ENCODE assay signal across 29 cellular contexts in the genomic region with DNA sequence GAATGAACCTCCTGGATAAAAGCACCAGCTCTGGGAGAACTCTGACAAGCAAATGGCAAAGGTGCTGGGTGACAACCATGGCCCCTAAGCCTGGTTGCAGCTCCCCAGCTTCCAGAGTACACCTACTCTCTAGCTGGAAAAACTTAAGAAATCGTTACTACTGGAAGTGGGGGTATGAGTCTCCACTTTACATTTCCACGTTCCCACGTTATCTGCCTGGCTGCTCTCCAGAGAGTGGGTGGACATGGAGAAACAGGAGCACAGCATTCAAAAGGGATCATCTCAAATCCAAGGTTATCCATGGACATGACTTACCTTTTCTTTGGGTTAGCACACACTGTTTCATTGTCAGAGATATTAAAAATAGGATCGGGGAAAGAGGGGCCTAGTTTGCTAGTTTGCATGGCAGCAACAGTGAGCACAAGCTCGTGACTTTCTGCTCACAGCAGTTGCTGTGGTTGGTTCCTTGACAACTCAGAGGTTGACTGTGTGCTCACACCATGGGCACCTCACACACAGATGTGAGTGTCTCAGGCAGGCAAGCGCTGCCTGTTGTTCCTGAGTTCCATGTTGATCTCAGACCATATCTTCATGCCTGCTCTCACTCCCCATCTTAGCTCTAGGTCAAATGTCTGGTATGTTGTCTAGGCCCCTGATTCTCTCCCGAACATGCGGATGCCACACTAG. TPM values are rescaled to one million over a fixed set of nuclear protein-coding genes. Genes with fewer than 3 reads are reported as not detected.
DNase-seq lines count a peak whose midpoint lies in the region; ATAC-seq and TF ChIP-seq lines count a peak whose summit lies in the region.
"Had no signal": no experiment of that assay in that cellular context is flagged by ENCODE, and none has a peak within 500 bp of the region (broad histone marks: within the 10 kb centered on the region; RNA-seq: fewer than 3 reads in every experiment).

No MANE protein-coding gene starts in this region.

- 81% methylated on average over 6 of the region's 8 CpGs for WGBS in esophagus muscularis mucosa

- no peak overlapping the region for H3K9ac ChIP-seq in subcutaneous abdominal adipose tissue (ENCODE audit: low read length in 5 of 5)

- DNase-seq in activated CD4-positive, alpha-beta T cell treated with anti-CD3 and anti-CD28 coated beads, Interleukin-2, amount 10 ng/mL, durations not matched to agents 24 days and 14 days = peak; percentile 50
- DNase-seq in activated CD4-positive, alpha-beta T cell treated with anti-CD3 and anti-CD28 coated beads for 48 hours = no peak
- peak; percentile 51 for DNase-seq in OCI-LY7 (ENCODE audit: low spot score)
- no peak for DNase-seq in esophagus muscularis mucosa (ENCODE audit: extremely low spot score)
- DNase-seq in activated T-cell treated with anti-CD3 and anti-CD28 coated beads, Interleukin-2, amount 50 U/mL, for 1 hour = no peak
- no peak for DNase-seq in NCI-H510A (lab: John Stamatoyannopoulos, UW)
- DNase-seq: activated CD4-positive, alpha-beta memory T cell treated with anti-CD3 and anti-CD28 coated beads for 36 hours; activated effector memory CD4-positive, alpha-beta T cell treated with anti-CD3 and anti-CD28 coated beads, Interleukin-2, amount 50 U/mL, for 16 hours; AML-193; DMS53; GF-D8; immature natural killer cell; left lung; midbrain; NCI-H1436; NCI-H510A treated with DMSO at 0.1 percent for 48 hours; stimulated activated naive B cell treated with anti-CD40 and anti-IgM and Interleukin-4, amounts not matched to agents 10 μg/mL and 1 μg/mL and 100 μg/mL, for 72 hours; T-helper 2 cell; tibial artery had no signal

- no peaks in the 10 kb centered on the region for H3K27me3 Mint-ChIP-seq in activated CD4-positive, alpha-beta T cell treated with anti-CD3 and anti-CD28 coated beads, Interleukin-2, amount 10 ng/mL, durations not matched to agents 24 days and 14 days

- no peaks in the 10 kb centered on the region for H3K9me2 ChIP-seq in OCI-LY7 (ENCODE audit: insufficient read depth, low read length)

- H3K4me3 ChIP-seq in OCI-LY7 (ENCODE audit: low read depth, low read length, poor library complexity, severe bottlenecking) (peak overlapping the region; percentile 38), esophagus muscularis mucosa (no peak overlapping the region), subcutaneous abdominal adipose tissue (ENCODE audit: low read depth in 1 of 5, low read length in 5 of 5) (no peak overlapping the region)
- H3K4me3 ChIP-seq: coronary artery, left lung, SK-N-MC, skin epidermis, tibial artery had no signal

- H3K4me2 ChIP-seq in OCI-LY7 (ENCODE audit: low read length) = peak overlapping the region; percentile 91

- peaks cover 89% of the 10 kb centered on the region for H3K4me1 ChIP-seq in OCI-LY7 (ENCODE audit: insufficient read depth, low read length, poor library complexity, severe bottlenecking)
- peaks cover 33 to 53% (median 42%) of the 10 kb centered on the region in 4 donors for H3K4me1 ChIP-seq in esophagus muscularis mucosa
- H3K4me1 ChIP-seq in subcutaneous abdominal adipose tissue (ENCODE audit: control insufficient read depth in 5 of 5, insufficient read depth in 5 of 5, low read length in 5 of 5) = peaks cover 8 to 61% (median 56%) of the 10 kb centered on the region in 5 donors

- TF ChIP-seq POLR2A in esophagus muscularis mucosa (IDR thresholded peaks at IDR 0.05; ENCODE audit: low read depth) = no peak

- no peaks in the 10 kb centered on the region for H4K20me1 ChIP-seq in OCI-LY7 (ENCODE audit: insufficient read depth, low read length)

- H3K36me3 ChIP-seq in OCI-LY7 (ENCODE audit: insufficient read depth, low read length) (peaks cover 5% of the 10 kb centered on the region), esophagus muscularis mucosa (no peaks in the 10 kb centered on the region), subcutaneous abdominal adipose tissue (ENCODE audit: control insufficient read depth in 5 of 5, insufficient read depth in 5 of 5, low read length in 5 of 5) (no peaks in the 10 kb centered on the region)
- H3K36me3 ChIP-seq: left lung, tibial artery had no signal

- no peak for TF ChIP-seq EP300 in esophagus muscularis mucosa (IDR thresholded peaks at IDR 0.05)

- H3K4me3 Mint-ChIP-seq in activated CD4-positive, alpha-beta T cell treated with anti-CD3 and anti-CD28 coated beads, Interleukin-2, amount 10 ng/mL, durations not matched to agents 24 days and 14 days = no peak overlapping the region
- H3K4me3 Mint-ChIP-seq: activated CD4-positive, alpha-beta memory T cell treated with anti-CD3 and anti-CD28 coated beads for 36 hours; stimulated activated naive B cell treated with anti-CD40 and anti-IgM and Interleukin-4, amounts not matched to agents 10 μg/mL and 1 μg/mL and 100 μg/mL, for 72 hours had no signal

- no peak for ATAC-seq in GM18858 (IDR thresholded peaks at IDR 0.05; ENCODE audit: unreplicated experiment)
- ATAC-seq: HepG2; left lung; stimulated activated naive B cell treated with anti-CD40 and anti-IgM and Interleukin-4, amounts not matched to agents 10 μg/mL and 1 μg/mL and 100 μg/mL, for 72 hours had no signal

- no peaks in the 10 kb centered on the region for H3K9me3 ChIP-seq in OCI-LY7 (ENCODE audit: low read length)
- H3K9me3 ChIP-seq in esophagus muscularis mucosa = no peaks in the 10 kb centered on the region
- H3K9me3 ChIP-seq in subcutaneous abdominal adipose tissue (ENCODE audit: control insufficient read depth in 5 of 5, low read length in 5 of 5) = no peaks in the 10 kb centered on the region
- H3K9me3 ChIP-seq: left lung, tibial artery had no signal

- BruUV-seq in OCI-LY7 (replicated peaks; lab: Mats Ljungman, UMichigan) = no TSS peak

- H3K27ac Mint-ChIP-seq in activated CD4-positive, alpha-beta T cell treated with anti-CD3 and anti-CD28 coated beads, Interleukin-2, amount 10 ng/mL, durations not matched to agents 24 days and 14 days = no peak overlapping the region
- H3K27ac Mint-ChIP-seq: activated CD4-positive, alpha-beta memory T cell treated with anti-CD3 and anti-CD28 coated beads for 36 hours; brain; progenitor cell of endocrine pancreas; stimulated activated naive B cell treated with anti-CD40 and anti-IgM and Interleukin-4, amounts not matched to agents 10 μg/mL and 1 μg/mL and 100 μg/mL, for 72 hours had no signal

- CTCF ChIA-PET in OCI-LY7 (lab: Charles Lee; ENCODE audit: unreplicated experiment) = interaction anchor here (3.3 kb wide), 2 partner anchors 12 to 15 kb away, joined by 12 to 14 read pairs; no protein-coding TSS in a partner anchor

- no peaks in the 10 kb centered on the region; the same call in 1 of the 2 replicates for H3K79me2 ChIP-seq in OCI-LY7 (ENCODE audit: insufficient read depth, low read depth, low read length)

- POLR2A ChIA-PET in OCI-LY7 (lab: Charles Lee) = interaction anchor here (0.6 to 10.8 kb wide), 4 partner anchors 11 to 452 kb away, joined by 4 to 209 read pairs (median 101); partner anchors contain the start of genes IMP4 and PTPN18

- peak overlapping the region; percentile 100 for H3K27ac ChIP-seq in OCI-LY7 (ENCODE audit: low read depth, low read length, poor library complexity, severe bottlenecking)
- H3K27ac ChIP-seq in esophagus muscularis mucosa (replicated peaks in 1 of 4) = peak overlapping the region; percentile 4 to 66 (median 40)
- peak overlapping the region; percentile 7 for H3K27ac ChIP-seq in subcutaneous abdominal adipose tissue (ENCODE audit: low read depth, low read length)
- H3K27ac ChIP-seq: 22Rv1, HL-60, left lung, SK-N-MC, tibial artery had no signal

- peaks cover 13% of the 10 kb centered on the region for H3K4me1 Mint-ChIP-seq in activated CD4-positive, alpha-beta T cell treated with anti-CD3 and anti-CD28 coated beads, Interleukin-2, amount 10 ng/mL, durations not matched to agents 24 days and 14 days

- peaks cover 10% of the 10 kb centered on the region for H3K36me3 Mint-ChIP-seq in activated CD4-positive, alpha-beta T cell treated with anti-CD3 and anti-CD28 coated beads, Interleukin-2, amount 10 ng/mL, durations not matched to agents 24 days and 14 days (ENCODE audit: low read depth)
- H3K36me3 Mint-ChIP-seq: brain had no signal

- peak overlapping the region; percentile 10; the same call in 1 of the 2 replicates for H2AFZ ChIP-seq in OCI-LY7 (ENCODE audit: low read length)

- no peak for TF ChIP-seq CTCF in OCI-LY7 (conservative IDR thresholded peaks at IDR 0.05; ENCODE audit: low read length)
- TF ChIP-seq CTCF in esophagus muscularis mucosa (IDR thresholded peaks at IDR 0.05) = no peak

- H3K9me3 Mint-ChIP-seq in activated CD4-positive, alpha-beta T cell treated with anti-CD3 and anti-CD28 coated beads, Interleukin-2, amount 10 ng/mL, durations not matched to agents 24 days and 14 days = no peaks in the 10 kb centered on the region
- H3K9me3 Mint-ChIP-seq: activated CD4-positive, alpha-beta memory T cell treated with anti-CD3 and anti-CD28 coated beads for 36 hours; stimulated activated naive B cell treated with anti-CD40 and anti-IgM and Interleukin-4, amounts not matched to agents 10 μg/mL and 1 μg/mL and 100 μg/mL, for 72 hours had no signal

- H3K27me3 ChIP-seq in esophagus muscularis mucosa = no peaks in the 10 kb centered on the region
- H3K27me3 ChIP-seq in subcutaneous abdominal adipose tissue (ENCODE audit: control insufficient read depth in 5 of 5, insufficient read depth in 4 of 5, low read length in 5 of 5) = no peaks in the 10 kb centered on the region
- H3K27me3 ChIP-seq: left lung, tibial artery had no signal

- intact Hi-C loops in activated CD4-positive, alpha-beta T cell treated with anti-CD3 and anti-CD28 coated beads, Interleukin-2, amount 10 ng/mL, durations not matched to agents 24 days and 14 days (cut with micrococcal nuclease) = no loop called here
- intact Hi-C loops in OCI-LY7 (cut with micrococcal nuclease; ENCODE audit: unreplicated experiment) (loop anchor here (5.0 kb wide), 1 partner anchor 206 kb away; the partner anchor contains the start of genes MZT2B and SMPD4), esophagus muscularis mucosa (cut with DNase I) (no loop called here)

RNA-seq across cellular contexts. Expression of gene PTPN18, which starts 32.5 kb away (rescaled TPM):
- 61.7 and 61.9 TPM in 2 replicates for total RNA-seq in activated CD4-positive, alpha-beta T cell treated with anti-CD3 and anti-CD28 coated beads, Interleukin-2, amount 10 ng/mL, durations not matched to agents 24 days and 14 days
- 96.6 and 107 TPM in 2 replicates for total RNA-seq in OCI-LY7 (2014; rRNA removed; shearing (Covaris generic))
- total RNA-seq in OCI-LY7 (2022) (309 and 363 TPM in 2 replicates), esophagus muscularis mucosa (10 to 100 TPM; 36.6 to 60.2 (median 50.3) TPM)

RNA-seq across cellular contexts. Expression of gene IMP4, which starts 45.7 kb away (rescaled TPM):
- total RNA-seq in activated CD4-positive, alpha-beta T cell treated with anti-CD3 and anti-CD28 coated beads, Interleukin-2, amount 10 ng/mL, durations not matched to agents 24 days and 14 days = 177 and 178 TPM in 2 replicates
- 265 and 266 TPM in 2 replicates for total RNA-seq in OCI-LY7 (2014; rRNA removed; shearing (Covaris generic))
- total RNA-seq in OCI-LY7 (2022) = 314 and 327 TPM in 2 replicates
- 100 to 1,000 TPM in 3 of 4 donors, 10 to 100 TPM in 1; 94.7 to 139 (median 114) TPM for total RNA-seq in esophagus muscularis mucosa

Comparison
In these comparisons a context has a peak if more than half of its experiments do, and no peak if none do; other contexts are left out.
1. DNase-seq: peak in activated CD4-positive, alpha-beta T cell treated with anti-CD3 and anti-CD28 coated beads, Interleukin-2, amount 10 ng/mL, durations not matched to agents 24 days and 14 days (single experiment) and OCI-LY7 (single experiment); none in activated CD4-positive, alpha-beta T cell treated with anti-CD3 and anti-CD28 coated beads for 48 hours (single experiment), esophagus muscularis mucosa (single experiment), activated T-cell treated with anti-CD3 and anti-CD28 coated beads, Interleukin-2, amount 50 U/mL, for 1 hour (single experiment) and NCI-H510A (single experiment).
2. H3K27ac ChIP-seq: peak in every context shown above with its lines; median percentile 100 in OCI-LY7; 40 in esophagus muscularis mucosa; 7 in subcutaneous abdominal adipose tissue.